ENCODE assay signal across 10 cellular contexts in genomic region chr7:124171068-124171467, GRCh38.
DNase-seq lines count a peak whose midpoint lies in the region; ATAC-seq and TF ChIP-seq lines count a peak whose summit lies in the region.
"Had no signal": no experiment of that assay in that cellular context is flagged by ENCODE, and none has a peak within 500 bp of the region (broad histone marks: within the 10 kb centered on the region; RNA-seq: fewer than 3 reads in every experiment).

No MANE protein-coding gene starts in this region.

- peak; percentile 14 to 53 for DNase-seq in cardiac muscle cell (ENCODE audit: low read depth in 1 of 2, low spot score in 1 of 2)
- no peak for DNase-seq in right atrium auricular region (ENCODE audit: low spot score)
- peak; percentile 27 for DNase-seq in OCI-M2 (lab: John Stamatoyannopoulos, UW; ENCODE audit: unreplicated experiment)
- peak; percentile 14 to 46 for DNase-seq in foreskin fibroblast
- peak; percentile 81 for DNase-seq in superior temporal gyrus (ENCODE audit: extremely low spot score)
- DNase-seq in NCI-H774 (lab: John Stamatoyannopoulos, UW): no peak
- DNase-seq in UCSD-AML1 (lab: John Stamatoyannopoulos, UW; ENCODE audit: unreplicated experiment): no peak
- DNase-seq: spleen had no signal

- H3K27ac ChIP-seq in cardiac muscle cell (no peak overlapping the region), right atrium auricular region (no peak overlapping the region)
- H3K27ac ChIP-seq: spleen had no signal

- H3K4me1 ChIP-seq in cardiac muscle cell (ENCODE audit: low read depth) (no peaks in the 10 kb centered on the region), right atrium auricular region (no peaks in the 10 kb centered on the region)
- H3K4me1 ChIP-seq: Caco-2, spleen had no signal

- H3K27me3 ChIP-seq in cardiac muscle cell: no peaks in the 10 kb centered on the region
- H3K27me3 ChIP-seq in right atrium auricular region: no peaks in the 10 kb centered on the region
- H3K27me3 ChIP-seq: spleen had no signal

- no peaks in the 10 kb centered on the region for H3K36me3 ChIP-seq in cardiac muscle cell
- H3K36me3 ChIP-seq in right atrium auricular region: no peaks in the 10 kb centered on the region
- H3K36me3 ChIP-seq: spleen had no signal

- H3K9me3 ChIP-seq in cardiac muscle cell (ENCODE audit: low read depth) (no peaks in the 10 kb centered on the region), right atrium auricular region (no peaks in the 10 kb centered on the region)
- H3K9me3 ChIP-seq: Caco-2 had no signal

- TF ChIP-seq CTCF in cardiac muscle cell (IDR thresholded peaks at IDR 0.05; ENCODE audit: low read depth, low read length) (peak; percentile 21), right atrium auricular region (IDR thresholded peaks at IDR 0.05) (peak in 1 of 2 donors; percentile 48), foreskin fibroblast (IDR thresholded peaks at IDR 0.05; ENCODE audit: low read depth, low read length) (peak; percentile 31)

- ATAC-seq in esophagus mucosa: no peak

- H3K4me3 ChIP-seq in cardiac muscle cell (no peak overlapping the region), right atrium auricular region (no peak overlapping the region), foreskin fibroblast (ENCODE audit: low read depth in 1 of 2, low read length in 2 of 2) (no peak overlapping the region)
- H3K4me3 ChIP-seq: spleen had no signal

Comparison
In these comparisons a context has a peak if more than half of its experiments do, and no peak if none do; other contexts are left out.
1. DNase-seq: peak in cardiac muscle cell (2 of 2), OCI-M2 (single experiment), foreskin fibroblast (2 of 2) and superior temporal gyrus (single experiment); none in right atrium auricular region (single experiment), NCI-H774 (single experiment) and UCSD-AML1 (single experiment).